11 cellular contexts compared by ENCODE assay signal in the genomic region with DNA sequence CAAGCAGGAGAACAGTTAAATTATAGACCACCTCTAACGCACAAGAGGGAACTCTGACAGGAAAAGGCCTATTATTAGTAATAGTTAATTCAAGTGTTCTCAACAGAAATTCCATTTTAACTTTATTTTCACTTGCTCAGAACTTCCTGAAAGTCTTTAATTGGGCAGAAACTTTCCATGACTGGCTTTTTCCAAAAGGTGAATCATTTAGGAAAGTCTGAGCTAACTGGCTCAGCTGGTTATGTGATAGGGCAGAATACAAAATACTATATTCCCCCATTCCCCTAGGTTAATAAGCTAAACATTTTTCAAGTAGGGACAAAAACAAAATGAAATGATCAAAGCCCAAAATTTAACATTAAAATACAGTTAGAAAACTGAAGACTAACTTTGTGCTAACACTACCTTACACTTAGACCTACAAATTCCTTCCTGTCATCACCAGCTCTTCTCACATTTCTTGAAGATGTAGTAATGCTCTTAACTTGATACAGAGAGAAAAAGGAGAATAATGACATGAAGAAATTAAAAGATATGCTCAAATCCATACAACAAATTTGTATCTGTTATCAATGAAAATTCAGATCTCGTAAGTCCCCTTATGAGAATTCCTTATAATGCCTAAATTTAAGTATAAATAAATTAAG. TPM values are rescaled to one million over a fixed set of nuclear protein-coding genes. Genes with fewer than 3 reads are reported as not detected.
DNase-seq lines count a peak whose midpoint lies in the region; ATAC-seq and TF ChIP-seq lines count a peak whose summit lies in the region.
"Had no signal": no experiment of that assay in that cellular context is flagged by ENCODE, and none has a peak within 500 bp of the region (broad histone marks: within the 10 kb centered on the region; RNA-seq: fewer than 3 reads in every experiment).

No MANE protein-coding gene starts in this region.

- no peaks in the 10 kb centered on the region for H3K27me3 Mint-ChIP-seq in MCF 10A (ENCODE audit: insufficient read depth, unreplicated experiment)

- H3K9me3 Mint-ChIP-seq in MCF 10A (ENCODE audit: unreplicated experiment) = no peaks in the 10 kb centered on the region

- no peak overlapping the region for H3K4me3 Mint-ChIP-seq in MCF 10A (ENCODE audit: unreplicated experiment)

- BruUV-seq in MCF 10A (replicated peaks; lab: Mats Ljungman, UMichigan) = no TSS peak

- H3K4me1 ChIP-seq in breast epithelium = peaks cover 0 to 5% of the 10 kb centered on the region in 2 donors
- no peaks in the 10 kb centered on the region for H3K4me1 ChIP-seq in ectodermal cell (ENCODE audit: control insufficient read depth, insufficient read depth, low read length)
- peaks cover 18% of the 10 kb centered on the region for H3K4me1 ChIP-seq in mucosa of descending colon (ENCODE audit: low read depth)
- H3K4me1 ChIP-seq in aorta (ENCODE audit: control insufficient read depth in 1 of 2, insufficient read depth in 2 of 2, low read length in 2 of 2) = peaks cover 0 to 3% of the 10 kb centered on the region in 2 donors

- H3K27me3 ChIP-seq in breast epithelium (no peaks in the 10 kb centered on the region), ectodermal cell (ENCODE audit: control insufficient read depth, insufficient read depth, low read length, poor library complexity, severe bottlenecking) (no peaks in the 10 kb centered on the region), aorta (ENCODE audit: control insufficient read depth in 1 of 2, insufficient read depth in 2 of 2, low read length in 1 of 2) (no peaks in the 10 kb centered on the region)

- peak overlapping the region; percentile 8 to 65 for H3K27ac ChIP-seq in breast epithelium
- H3K27ac ChIP-seq in ectodermal cell (ENCODE audit: insufficient read depth, low read depth, low read length, poor library complexity, severe bottlenecking) = peak overlapping the region; percentile 36
- H3K27ac ChIP-seq in aorta (ENCODE audit: low read depth in 1 of 2, low read length in 2 of 2) = peak overlapping the region in 1 of 2 donors; percentile 98

- peaks cover 38% of the 10 kb centered on the region for H3K36me3 Mint-ChIP-seq in MCF 10A (ENCODE audit: insufficient read depth, unreplicated experiment)

- 100% methylated on average over 1 of the region's 2 CpGs for WGBS in ectodermal cell, 2 experiments
- 3 to 4% methylated on average over 2 of the region's 2 CpGs for WGBS in aorta, 2 donors

- CTCF ChIA-PET in MCF 10A (lab: Yijun Ruan, JAX) = interaction anchor here (0.6 to 8.5 kb wide), 22 partner anchors 8 to 1030 kb away, joined by 3 to 117 read pairs (median 4); no protein-coding TSS in a partner anchor

- no peak for TF ChIP-seq CTCF in breast epithelium (IDR thresholded peaks at IDR 0.05)
- no peak for TF ChIP-seq CTCF in MCF 10A (IDR thresholded peaks at IDR 0.05; ENCODE audit: unreplicated experiment)
- TF ChIP-seq CTCF in mucosa of descending colon (IDR thresholded peaks at IDR 0.05) = no peak

- POLR2A ChIA-PET in MCF 10A (lab: Yijun Ruan, JAX) = interaction anchor here (0.5 to 1.1 kb wide), 3 partner anchors 24 to 203 kb away, joined by 3 to 4 read pairs (median 4); no protein-coding TSS in a partner anchor

- no peak for DNase-seq in breast epithelium (ENCODE audit: low spot score in 2 of 2)
- no peak for DNase-seq in MCF 10A (ENCODE audit: unreplicated experiment)
- no peak for DNase-seq in mucosa of descending colon
- DNase-seq in aorta = no peak
- DNase-seq: activated CD8-positive, alpha-beta memory T cell treated with anti-CD3 and anti-CD28 coated beads, Interleukin-2, amount 50 U/mL, for 4 hours; C1 segment of cervical spinal cord; stimulated activated CD4-positive, alpha-beta T cell treated with anti-CD3 and anti-CD28 coated beads, Interleukin-15, amount 100 ng/mL, for 24 hours had no signal

- ATAC-seq in mucosa of descending colon = peak; percentile 27
- ATAC-seq in aorta (ENCODE audit: low FRiP score) = peak; percentile 75
- ATAC-seq in HG03521 (IDR thresholded peaks at IDR 0.05; ENCODE audit: unreplicated experiment) = no peak
- no peak for ATAC-seq in GM21576 (IDR thresholded peaks at IDR 0.05; ENCODE audit: unreplicated experiment)
- ATAC-seq in GM18907 (IDR thresholded peaks at IDR 0.05; ENCODE audit: unreplicated experiment) = no peak

- H3K36me3 ChIP-seq in breast epithelium = no peaks in the 10 kb centered on the region
- peaks cover 10% of the 10 kb centered on the region for H3K36me3 ChIP-seq in ectodermal cell (ENCODE audit: control insufficient read depth, insufficient read depth, low read length)
- H3K36me3 ChIP-seq in mucosa of descending colon (ENCODE audit: low read depth) = no peaks in the 10 kb centered on the region
- no peaks in the 10 kb centered on the region for H3K36me3 ChIP-seq in aorta (ENCODE audit: control insufficient read depth in 1 of 2, insufficient read depth in 2 of 2, low read length in 1 of 2)

- no peak overlapping the region for H3K27ac Mint-ChIP-seq in MCF 10A (ENCODE audit: low read depth, unreplicated experiment)

- intact Hi-C loops in breast epithelium (cut with DNase I; ENCODE audit: low total_unique reads) = no loop called here
- intact Hi-C loops in MCF 10A (cut with micrococcal nuclease) = loop anchor here (5.0 kb wide), 1 partner anchor 170 kb away; no protein-coding TSS in a partner anchor
- intact Hi-C loops in mucosa of descending colon (cut with DNase I, micrococcal nuclease) = no loop called here
- intact Hi-C loops in aorta (cut with DNase I) = loop anchor here (2.0 to 5.0 kb wide), 2 partner anchors 163 to 165 kb away; no protein-coding TSS in a partner anchor

- H3K4me1 Mint-ChIP-seq in MCF 10A (ENCODE audit: insufficient read depth, unreplicated experiment) = peaks cover 5% of the 10 kb centered on the region

- TF ChIP-seq POLR2A in breast epithelium (IDR thresholded peaks at IDR 0.05) = no peak

- H3K4me3 ChIP-seq in breast epithelium = no peak overlapping the region
- H3K4me3 ChIP-seq in ectodermal cell (ENCODE audit: insufficient read depth, low read depth, low read length) = no peak overlapping the region
- H3K4me3 ChIP-seq in mucosa of descending colon = no peak overlapping the region
- H3K4me3 ChIP-seq in aorta (ENCODE audit: low read length in 2 of 2) = no peak overlapping the region

- no peaks in the 10 kb centered on the region for H3K9me3 ChIP-seq in breast epithelium
- H3K9me3 ChIP-seq in ectodermal cell (ENCODE audit: control insufficient read depth, low read length) = no peaks in the 10 kb centered on the region
- H3K9me3 ChIP-seq in mucosa of descending colon = no peaks in the 10 kb centered on the region
- H3K9me3 ChIP-seq in aorta (ENCODE audit: control insufficient read depth, low read length) = no peaks in the 10 kb centered on the region

RNA-seq across cellular contexts. Expression of gene CFDP1, which starts 31.0 kb away (rescaled TPM):
- 10 to 100 TPM; 55.5 to 81.9 (median 80.9) TPM for total RNA-seq in breast epithelium
- total RNA-seq in MCF 10A (2022) = 41.3 and 44.7 TPM in 2 replicates
- 110 TPM for polyA plus RNA-seq in ectodermal cell (2013, experiment 1 of 4)
- 100 TPM for polyA plus RNA-seq in ectodermal cell (2013, experiment 2 of 4)
- polyA plus RNA-seq in ectodermal cell (2013, experiment 3 of 4) = 88.8 TPM
- 93.1 TPM for polyA plus RNA-seq in ectodermal cell (2013, experiment 4 of 4)
- 100 to 1,000 TPM in 1 of 3 donors, 10 to 100 TPM in 2; 71.9 to 101 (median 72.0) TPM for total RNA-seq in mucosa of descending colon
- 10 to 100 TPM; 55.9 to 59.1 TPM for total RNA-seq in aorta
- polyA plus RNA-seq in aorta = 100 to 1,000 TPM in 1 of 2 donors, 10 to 100 TPM in 1; 52.8 to 111 TPM

Comparison
In these comparisons a context has a peak if more than half of its experiments do, and no peak if none do; other contexts are left out.
1. intact Hi-C loops: an anchor here in MCF 10A (5.0 kb wide) and aorta (2.0 to 5.0 kb wide); none called in breast epithelium and mucosa of descending colon.
2. ATAC-seq: peak in mucosa of descending colon (single experiment) and aorta (single experiment); none in HG03521 (single experiment), GM21576 (single experiment) and GM18907 (single experiment).